In the genomic region with DNA sequence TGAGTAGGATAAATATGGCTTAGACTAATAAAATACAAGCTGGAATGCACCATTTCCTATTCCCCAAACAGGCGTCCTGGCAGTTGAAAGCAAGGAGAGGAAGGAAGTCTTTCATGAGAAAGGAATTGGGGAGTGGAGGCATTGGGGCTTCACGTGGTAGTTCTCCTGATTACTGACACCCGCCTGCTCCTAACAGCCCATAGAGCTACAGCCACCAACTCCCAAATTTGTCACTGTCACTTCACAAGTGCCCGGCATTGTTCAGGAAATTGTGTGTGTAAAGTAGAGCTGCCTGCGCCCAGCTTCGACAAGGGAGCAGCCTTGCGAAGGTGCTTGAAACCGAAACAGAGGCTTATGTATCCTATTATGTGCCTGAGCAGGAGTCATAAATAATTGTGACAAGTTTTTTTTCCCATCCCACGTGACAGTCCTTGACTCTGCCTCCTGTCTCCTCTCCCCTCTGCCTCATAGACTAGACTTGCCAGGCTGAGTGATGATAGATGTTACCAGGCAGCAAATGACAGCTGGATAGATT, we compare ENCODE assay signal across 10 cellular contexts.
DNase-seq lines count a peak whose midpoint lies in the region; ATAC-seq and TF ChIP-seq lines count a peak whose summit lies in the region.
"Had no signal": no experiment of that assay in that cellular context is flagged by ENCODE, and none has a peak within 500 bp of the region (broad histone marks: within the 10 kb centered on the region; RNA-seq: fewer than 3 reads in every experiment).

No MANE protein-coding gene starts in this region.

- no peak overlapping the region for H2BK15ac ChIP-seq in mesendoderm (replicated peaks; ENCODE audit: low read depth)

- H3K18ac ChIP-seq in mesendoderm (ENCODE audit: low read length), result no peak overlapping the region

- no CpG with 5 or more reads among the region's 9 CpGs for WGBS in mesendoderm (ENCODE audit: extremely low coverage, insufficient coverage, low lambda C conversion rate)

- peaks cover 0 to 4% (median 0%) of the 10 kb centered on the region in 11 donors for H3K9me3 Mint-ChIP-seq in naive thymus-derived CD4-positive, alpha-beta T cell

- H3K27me3 ChIP-seq in naive thymus-derived CD4-positive, alpha-beta T cell (ENCODE audit: control insufficient read depth in 2 of 2, insufficient read depth in 2 of 2, low read length in 2 of 2), result no peaks in the 10 kb centered on the region
- H3K27me3 ChIP-seq in mesendoderm (ENCODE audit: insufficient read depth, low read length, poor library complexity), result no peaks in the 10 kb centered on the region
- H3K27me3 ChIP-seq: upper lobe of left lung had no signal

- no peak for TF ChIP-seq CTCF in astrocyte of the spinal cord (IDR thresholded peaks at IDR 0.05; ENCODE audit: low read depth, low read length)

- peaks cover 9 to 23% (median 20%) of the 10 kb centered on the region in 7 donors for H3K4me1 Mint-ChIP-seq in naive thymus-derived CD4-positive, alpha-beta T cell

- H3K56ac ChIP-seq in mesendoderm (ENCODE audit: low read length), result no peak overlapping the region

- H3K36me3 ChIP-seq in naive thymus-derived CD4-positive, alpha-beta T cell (ENCODE audit: control insufficient read depth in 2 of 3, insufficient read depth in 3 of 3, low read length in 3 of 3), result no peaks in the 10 kb centered on the region
- no peaks in the 10 kb centered on the region for H3K36me3 ChIP-seq in mesendoderm (ENCODE audit: control insufficient read depth, insufficient read depth, low read length)
- H3K36me3 ChIP-seq: upper lobe of left lung had no signal

- peaks cover 0 to 17% of the 10 kb centered on the region in 2 donors for H3K4me1 ChIP-seq in naive thymus-derived CD4-positive, alpha-beta T cell (ENCODE audit: control insufficient read depth in 2 of 2, insufficient read depth in 2 of 2, low read length in 2 of 2)
- H3K4me1 ChIP-seq in mesendoderm (ENCODE audit: control insufficient read depth, low read depth, low read length), result no peaks in the 10 kb centered on the region

- H3K4me3 ChIP-seq in astrocyte of the spinal cord (ENCODE audit: low read depth, low read length) (peak overlapping the region; percentile 12), mesendoderm (ENCODE audit: low read length) (no peak overlapping the region)
- peak overlapping the region; percentile 38 for H3K4me3 ChIP-seq in naive thymus-derived CD4-positive, alpha-beta T cell (ENCODE audit: low read length)

- H3K9ac ChIP-seq in mesendoderm (ENCODE audit: low read length), result no peak overlapping the region

- H3K27ac Mint-ChIP-seq in naive thymus-derived CD4-positive, alpha-beta T cell, result peak overlapping the region in 6 of 9 donors; percentile 1 to 79 (median 70)

- peaks cover 0 to 11% (median 6%) of the 10 kb centered on the region in 5 donors for H3K27me3 Mint-ChIP-seq in naive thymus-derived CD4-positive, alpha-beta T cell

- no peak overlapping the region for H2AK5ac ChIP-seq in mesendoderm (ENCODE audit: low read length)

- no peak overlapping the region for H3K23ac ChIP-seq in mesendoderm (ENCODE audit: low read length)

- no peak overlapping the region for H3K4ac ChIP-seq in mesendoderm (ENCODE audit: low read depth, low read length)

- H3K4me3 Mint-ChIP-seq in naive thymus-derived CD4-positive, alpha-beta T cell, result peak overlapping the region; percentile 38 to 85 (median 76)

- peaks cover 0 to 4% (median 0%) of the 10 kb centered on the region in 5 donors for H3K36me3 Mint-ChIP-seq in naive thymus-derived CD4-positive, alpha-beta T cell

- H3K79me1 ChIP-seq in mesendoderm (ENCODE audit: low read length), result no peaks in the 10 kb centered on the region

- H2BK120ac ChIP-seq in mesendoderm (ENCODE audit: low read depth, low read length), result no peak overlapping the region

- H3K4me2 ChIP-seq in mesendoderm (ENCODE audit: low read length), result no peak overlapping the region

- no peaks in the 10 kb centered on the region for H3K9me3 ChIP-seq in naive thymus-derived CD4-positive, alpha-beta T cell (ENCODE audit: control insufficient read depth in 2 of 3, low read length in 3 of 3)
- H3K9me3 ChIP-seq: upper lobe of left lung had no signal

- DNase-seq in DMS153 (lab: John Stamatoyannopoulos, UW) (peak; percentile 97), NCI-H2227 (lab: John Stamatoyannopoulos, UW; ENCODE audit: unreplicated experiment) (peak; percentile 85), astrocyte of the spinal cord (ENCODE audit: low read depth, low spot score) (peak; percentile 25), mucosa of gallbladder (ENCODE audit: low spot score) (no peak), mesendoderm (no peak)
- peak in 4 of 9 donors; percentile 6 to 16 (median 11) for DNase-seq in naive thymus-derived CD4-positive, alpha-beta T cell
- DNase-seq: upper lobe of left lung had no signal

- CTCF ChIA-PET in naive thymus-derived CD4-positive, alpha-beta T cell (lab: Charles Lee), result interaction anchor here (0.6 kb wide), 1 partner anchor 37 kb away, joined by 4 read pairs; no protein-coding TSS in a partner anchor

- no peak overlapping the region for H3K27ac ChIP-seq in naive thymus-derived CD4-positive, alpha-beta T cell (ENCODE audit: low read depth, low read length)
- H3K27ac ChIP-seq in mesendoderm (ENCODE audit: low read depth, low read length), result no peak overlapping the region
- H3K27ac ChIP-seq: upper lobe of left lung had no signal

- POLR2A ChIA-PET in naive thymus-derived CD4-positive, alpha-beta T cell (lab: Charles Lee), result interaction anchor here (1.1 kb wide), 2 partner anchors 17 to 82 kb away, joined by 4 read pairs; no protein-coding TSS in a partner anchor

- H4K8ac ChIP-seq in mesendoderm (ENCODE audit: low read depth, low read length), result no peak overlapping the region

- no peaks in the 10 kb centered on the region for H3K79me2 ChIP-seq in mesendoderm (ENCODE audit: control insufficient read depth, insufficient read depth, low read length)

- no peak overlapping the region for H4K5ac ChIP-seq in mesendoderm (ENCODE audit: low read length)

- no peak overlapping the region for H2BK5ac ChIP-seq in mesendoderm (ENCODE audit: low read length)

- peak; percentile 54 for ATAC-seq in naive thymus-derived CD4-positive, alpha-beta T cell
- ATAC-seq in GM18909 (IDR thresholded peaks at IDR 0.05; ENCODE audit: poor library complexity, unreplicated experiment), result no peak
- ATAC-seq in HG03565 (IDR thresholded peaks at IDR 0.05; ENCODE audit: unreplicated experiment), result no peak
- ATAC-seq: Panc1 had no signal

- intact Hi-C loops in naive thymus-derived CD4-positive, alpha-beta T cell (cut with micrococcal nuclease), result loop anchor here in 1 of 2 donors (2.0 to 5.0 kb wide), 2 partner anchors 26 to 51 kb away; no protein-coding TSS in a partner anchor

- in situ Hi-C loops in astrocyte of the spinal cord (cut with HindIII; ENCODE audit: low sequenced_read_pairs), result no loop called here

Comparison
In these comparisons a context has a peak if more than half of its experiments do, and no peak if none do; other contexts are left out.
1. DNase-seq: peak in DMS153 (single experiment), NCI-H2227 (single experiment) and astrocyte of the spinal cord (single experiment); none in mucosa of gallbladder (single experiment) and mesendoderm (single experiment).